ENCODE assay signal across 23 cellular contexts in genomic region chr9:128314697-128315096, GRCh38.
"Had no signal": no experiment of that assay in that cellular context is flagged by ENCODE, and none has a peak within 500 bp of the region (broad histone marks: within the 10 kb centered on the region; RNA-seq: fewer than 3 reads in every experiment).

No MANE protein-coding gene starts in this region.

- DNase-seq: activated CD4-positive, alpha-beta memory T cell treated with anti-CD3 and anti-CD28 coated beads, Interleukin-2, amount 10 ng/mL, durations not matched to agents 7 days and 5 days; activated CD4-positive, alpha-beta T cell treated with anti-CD3 and anti-CD28 coated beads for 1 hour; activated CD4-positive, alpha-beta T cell treated with anti-CD3 and anti-CD28 coated beads for 4 hours; activated CD4-positive, alpha-beta T cell treated with anti-CD3 and anti-CD28 coated beads, Interleukin-2, amount 10 ng/mL, durations not matched to agents 7 days and 5 days; activated CD4-positive, alpha-beta T cell treated with anti-CD3 and anti-CD28 coated beads, Interleukin-2, amount 50 U/mL, for 4 hours; activated CD8-positive, alpha-beta memory T cell treated with anti-CD3 and anti-CD28 coated beads, Interleukin-2, amount 50 U/mL, for 48 hours; activated effector memory CD4-positive, alpha-beta T cell treated with Interleukin-2 at 50 U/mL for 16 hours; activated gamma-delta T cell treated with Interleukin-2 at 50 U/mL for 16 hours; activated naive CD4-positive, alpha-beta T cell treated with anti-CD3 and anti-CD28 coated beads, Interleukin-2, amount 50 U/mL, for 16 hours; activated naive CD4-positive, alpha-beta T cell treated with Interleukin-2 at 50 U/mL for 16 hours; activated T-cell treated with anti-CD3 and anti-CD28 coated beads, Interleukin-2, amount 50 U/mL, for 4 hours; amniotic stem cell; central memory CD4-positive, alpha-beta T cell; colonic mucosa; effector memory CD4-positive, alpha-beta T cell; endodermal cell; foreskin fibroblast; T-helper 2 cell had no signal

- H3K27ac ChIP-seq: colonic mucosa had no signal

- FAIRE-seq: astrocyte, frontal cortex had no signal

- H3K36me3 ChIP-seq: colonic mucosa had no signal

- ATAC-seq: activated T-cell treated with anti-CD3 and anti-CD28 coated beads, Interleukin-2, amount 50 U/mL, for 4 hours; activated T-helper 17 cell treated with anti-CD3 and anti-CD28 coated beads, Interleukin-2, amount 50 U/mL, for 72 hours; esophagus mucosa; WTC11 had no signal

- H3K4me3 ChIP-seq: colonic mucosa had no signal

- H3K4me1 ChIP-seq: colonic mucosa had no signal

- H3K27me3 ChIP-seq: colonic mucosa had no signal

- H3K9me3 ChIP-seq: colonic mucosa had no signal
